In genomic region chr5:87433945-87434344, GRCh38 we compare ENCODE assay signal across 37 cellular contexts.
"Had no signal": no experiment of that assay in that cellular context is flagged by ENCODE, and none has a peak within 500 bp of the region (broad histone marks: within the 10 kb centered on the region; RNA-seq: fewer than 3 reads in every experiment).

No MANE protein-coding gene starts in this region.

- H3K27me3 ChIP-seq: adrenal gland, ascending aorta, body of pancreas, brain microvascular endothelial cell, breast epithelium, cardiac muscle cell had no signal

- H3K4me3 ChIP-seq: adrenal gland, ascending aorta, body of pancreas, breast epithelium, cardiac muscle cell had no signal

- ATAC-seq: activated naive CD4-positive, alpha-beta T cell treated with anti-CD3 and anti-CD28 coated beads, Interleukin-2, amount 50 U/mL, for 72 hours; activated naive CD8-positive, alpha-beta T cell treated with anti-CD3 and anti-CD28 coated beads, Interleukin-2, amount 50 U/mL, for 24 hours; activated T-cell treated with anti-CD3 and anti-CD28 coated beads, Interleukin-2, amount 50 U/mL, for 4 hours; activated T-helper 17 cell treated with anti-CD3 and anti-CD28 coated beads, Interleukin-2, amount 50 U/mL, for 72 hours; body of pancreas had no signal

- DNase-seq: activated effector memory CD4-positive, alpha-beta T cell treated with anti-CD3 and anti-CD28 coated beads, Interleukin-2, amount 50 U/mL, for 16 hours; activated effector memory CD4-positive, alpha-beta T cell treated with Interleukin-2 at 50 U/mL for 16 hours; activated gamma-delta T cell; activated gamma-delta T cell treated with Interleukin-2 at 50 U/mL for 16 hours; activated naive CD4-positive, alpha-beta T cell; activated naive CD4-positive, alpha-beta T cell treated with anti-CD3 and anti-CD28 coated beads for 36 hours; activated naive CD4-positive, alpha-beta T cell treated with anti-CD3 and anti-CD28 coated beads, Interleukin-2, amount 10 ng/mL, durations not matched to agents 7 days and 5 days; activated naive CD4-positive, alpha-beta T cell treated with anti-CD3 and anti-CD28 coated beads, Interleukin-2, amount 50 U/mL, for 16 hours; activated naive CD4-positive, alpha-beta T cell treated with Interleukin-2 at 50 U/mL for 16 hours; activated naive CD8-positive, alpha-beta T cell treated with anti-CD3 and anti-CD28 coated beads for 36 hours; activated naive CD8-positive, alpha-beta T cell treated with anti-CD3 and anti-CD28 coated beads, Interleukin-2, amount 10 ng/mL, durations not matched to agents 7 days and 5 days; activated naive CD8-positive, alpha-beta T cell treated with anti-CD3 and anti-CD28 coated beads, Interleukin-2, amount 50 U/mL, for 24 hours; activated T-cell treated with anti-CD3 and anti-CD28 coated beads, Interleukin-2, amount 50 U/mL, for 1 hour; activated T-cell treated with anti-CD3 and anti-CD28 coated beads, Interleukin-2, amount 50 U/mL, for 24 hours; activated T-cell treated with anti-CD3 and anti-CD28 coated beads, Interleukin-2, amount 50 U/mL, for 4 hours; activated T-cell treated with anti-CD3 and anti-CD28 coated beads, Interleukin-2, amount 50 U/mL, for 48 hours; adrenal gland; amniotic stem cell; amygdala; anterior cingulate cortex; aorta; body of pancreas; brain microvascular endothelial cell; caudate nucleus; central memory CD4-positive, alpha-beta T cell; cerebellar nuclear complex had no signal

- H3K27ac ChIP-seq: adrenal gland, ascending aorta, body of pancreas, brain microvascular endothelial cell, breast epithelium, cardiac muscle cell had no signal

- H3K36me3 Mint-ChIP-seq: activated naive CD4-positive, alpha-beta T cell treated with anti-CD3 and anti-CD28 coated beads, Interleukin-2, amount 10 ng/mL, durations not matched to agents 7 days and 5 days; activated naive CD4-positive, alpha-beta T cell treated with anti-CD3 and anti-CD28 coated beads, Interleukin-2, amount 50 U/mL, for 24 hours; activated naive CD4-positive, alpha-beta T cell treated with anti-CD3 and anti-CD28 coated beads, Interleukin-2, amount 50 U/mL, for 72 hours; activated naive CD8-positive, alpha-beta T cell treated with anti-CD3 and anti-CD28 coated beads for 36 hours; activated naive CD8-positive, alpha-beta T cell treated with anti-CD3 and anti-CD28 coated beads, Interleukin-2, amount 10 ng/mL, durations not matched to agents 7 days and 5 days; brain had no signal

- H3K9me3 ChIP-seq: adrenal gland, ascending aorta, body of pancreas, breast epithelium had no signal

- H3K27me3 Mint-ChIP-seq: activated naive CD8-positive, alpha-beta T cell treated with anti-CD3 and anti-CD28 coated beads, Interleukin-2, amount 50 U/mL, for 24 hours; brain had no signal

- H3K9me3 Mint-ChIP-seq: activated naive CD4-positive, alpha-beta T cell treated with anti-CD3 and anti-CD28 coated beads for 36 hours; activated naive CD4-positive, alpha-beta T cell treated with anti-CD3 and anti-CD28 coated beads, Interleukin-2, amount 10 ng/mL, durations not matched to agents 7 days and 5 days; activated naive CD4-positive, alpha-beta T cell treated with anti-CD3 and anti-CD28 coated beads, Interleukin-2, amount 50 U/mL, for 24 hours; activated naive CD4-positive, alpha-beta T cell treated with anti-CD3 and anti-CD28 coated beads, Interleukin-2, amount 50 U/mL, for 72 hours; activated naive CD8-positive, alpha-beta T cell treated with anti-CD3 and anti-CD28 coated beads for 36 hours; activated naive CD8-positive, alpha-beta T cell treated with anti-CD3 and anti-CD28 coated beads, Interleukin-2, amount 10 ng/mL, durations not matched to agents 7 days and 5 days; activated naive CD8-positive, alpha-beta T cell treated with anti-CD3 and anti-CD28 coated beads, Interleukin-2, amount 50 U/mL, for 24 hours; activated T-cell treated with anti-CD3 and anti-CD28 coated beads, Interleukin-2, amount 50 U/mL, for 24 hours; activated T-cell treated with anti-CD3 and anti-CD28 coated beads, Interleukin-2, amount 50 U/mL, for 4 hours; activated T-helper 1 cell treated with anti-CD3 and anti-CD28 coated beads, Interleukin-12 subunit alpha, Interleukin-12 subunit beta, Interleukin-2, Interleukin-4 antibody, amounts not matched to agents 30 ng/mL and 10 ng/mL and 1 ng/mL, durations not matched to agents 14 hours and 24 hours and 36 hours; activated T-helper 17 cell treated with anti-CD3 and anti-CD28 coated beads, Interleukin-2, amount 50 U/mL, for 72 hours; activated T-helper 2 cell treated with anti-CD3 and anti-CD28 coated beads, Interferon-gamma antibody, Interleukin-2, Interleukin-4, amounts not matched to agents 10 μg/mL and 5 μg/mL and 100 μg/mL, durations not matched to agents 14 hours and 24 hours and 36 hours; central memory CD8-positive, alpha-beta T cell had no signal

- H3K4me3 Mint-ChIP-seq: activated naive CD4-positive, alpha-beta T cell treated with anti-CD3 and anti-CD28 coated beads for 36 hours; activated naive CD4-positive, alpha-beta T cell treated with anti-CD3 and anti-CD28 coated beads, Interleukin-2, amount 10 ng/mL, durations not matched to agents 7 days and 5 days; activated naive CD4-positive, alpha-beta T cell treated with anti-CD3 and anti-CD28 coated beads, Interleukin-2, amount 50 U/mL, for 24 hours; activated naive CD8-positive, alpha-beta T cell; activated naive CD8-positive, alpha-beta T cell treated with anti-CD3 and anti-CD28 coated beads for 36 hours; activated naive CD8-positive, alpha-beta T cell treated with anti-CD3 and anti-CD28 coated beads, Interleukin-2, amount 10 ng/mL, durations not matched to agents 7 days and 5 days; activated naive CD8-positive, alpha-beta T cell treated with anti-CD3 and anti-CD28 coated beads, Interleukin-2, amount 50 U/mL, for 24 hours; activated T-cell treated with anti-CD3 and anti-CD28 coated beads, Interleukin-2, amount 50 U/mL, for 24 hours; activated T-cell treated with anti-CD3 and anti-CD28 coated beads, Interleukin-2, amount 50 U/mL, for 4 hours; activated T-helper 1 cell treated with anti-CD3 and anti-CD28 coated beads, Interleukin-12 subunit alpha, Interleukin-12 subunit beta, Interleukin-2, Interleukin-4 antibody, amounts not matched to agents 30 ng/mL and 10 ng/mL and 1 ng/mL, durations not matched to agents 14 hours and 24 hours and 36 hours; activated T-helper 17 cell treated with anti-CD3 and anti-CD28 coated beads, Interleukin-2, amount 50 U/mL, for 72 hours; brain; central memory CD8-positive, alpha-beta T cell had no signal

- H3K4me1 Mint-ChIP-seq: activated naive CD4-positive, alpha-beta T cell treated with anti-CD3 and anti-CD28 coated beads, Interleukin-2, amount 10 ng/mL, durations not matched to agents 7 days and 5 days; activated naive CD4-positive, alpha-beta T cell treated with anti-CD3 and anti-CD28 coated beads, Interleukin-2, amount 50 U/mL, for 24 hours; activated naive CD8-positive, alpha-beta T cell treated with anti-CD3 and anti-CD28 coated beads for 36 hours; activated naive CD8-positive, alpha-beta T cell treated with anti-CD3 and anti-CD28 coated beads, Interleukin-2, amount 10 ng/mL, durations not matched to agents 7 days and 5 days; activated naive CD8-positive, alpha-beta T cell treated with anti-CD3 and anti-CD28 coated beads, Interleukin-2, amount 50 U/mL, for 24 hours; activated T-helper 17 cell treated with anti-CD3 and anti-CD28 coated beads, Interleukin-2, amount 50 U/mL, for 72 hours; brain; central memory CD8-positive, alpha-beta T cell had no signal

- H3K36me3 ChIP-seq: adrenal gland, ascending aorta, brain microvascular endothelial cell, breast epithelium, cardiac muscle cell had no signal

- H3K27ac Mint-ChIP-seq: activated naive CD4-positive, alpha-beta T cell treated with anti-CD3 and anti-CD28 coated beads for 36 hours; activated naive CD4-positive, alpha-beta T cell treated with anti-CD3 and anti-CD28 coated beads, Interleukin-2, amount 10 ng/mL, durations not matched to agents 7 days and 5 days; activated naive CD4-positive, alpha-beta T cell treated with anti-CD3 and anti-CD28 coated beads, Interleukin-2, amount 50 U/mL, for 24 hours; activated naive CD4-positive, alpha-beta T cell treated with anti-CD3 and anti-CD28 coated beads, Interleukin-2, amount 50 U/mL, for 72 hours; activated naive CD8-positive, alpha-beta T cell; activated naive CD8-positive, alpha-beta T cell treated with anti-CD3 and anti-CD28 coated beads for 36 hours; activated naive CD8-positive, alpha-beta T cell treated with anti-CD3 and anti-CD28 coated beads, Interleukin-2, amount 10 ng/mL, durations not matched to agents 7 days and 5 days; activated naive CD8-positive, alpha-beta T cell treated with anti-CD3 and anti-CD28 coated beads, Interleukin-2, amount 50 U/mL, for 24 hours; activated T-cell treated with anti-CD3 and anti-CD28 coated beads, Interleukin-2, amount 50 U/mL, for 24 hours; activated T-helper 1 cell treated with anti-CD3 and anti-CD28 coated beads, Interleukin-12 subunit alpha, Interleukin-12 subunit beta, Interleukin-2, Interleukin-4 antibody, amounts not matched to agents 30 ng/mL and 10 ng/mL and 1 ng/mL, durations not matched to agents 14 hours and 24 hours and 36 hours; activated T-helper 17 cell treated with anti-CD3 and anti-CD28 coated beads, Interleukin-2, amount 50 U/mL, for 72 hours; activated T-helper 2 cell treated with anti-CD3 and anti-CD28 coated beads, Interferon-gamma antibody, Interleukin-2, Interleukin-4, amounts not matched to agents 10 μg/mL and 5 μg/mL and 100 μg/mL, durations not matched to agents 14 hours and 24 hours and 36 hours; brain had no signal

- H3K4me1 ChIP-seq: adrenal gland, ascending aorta, body of pancreas, breast epithelium had no signal
